In the genomic region with DNA sequence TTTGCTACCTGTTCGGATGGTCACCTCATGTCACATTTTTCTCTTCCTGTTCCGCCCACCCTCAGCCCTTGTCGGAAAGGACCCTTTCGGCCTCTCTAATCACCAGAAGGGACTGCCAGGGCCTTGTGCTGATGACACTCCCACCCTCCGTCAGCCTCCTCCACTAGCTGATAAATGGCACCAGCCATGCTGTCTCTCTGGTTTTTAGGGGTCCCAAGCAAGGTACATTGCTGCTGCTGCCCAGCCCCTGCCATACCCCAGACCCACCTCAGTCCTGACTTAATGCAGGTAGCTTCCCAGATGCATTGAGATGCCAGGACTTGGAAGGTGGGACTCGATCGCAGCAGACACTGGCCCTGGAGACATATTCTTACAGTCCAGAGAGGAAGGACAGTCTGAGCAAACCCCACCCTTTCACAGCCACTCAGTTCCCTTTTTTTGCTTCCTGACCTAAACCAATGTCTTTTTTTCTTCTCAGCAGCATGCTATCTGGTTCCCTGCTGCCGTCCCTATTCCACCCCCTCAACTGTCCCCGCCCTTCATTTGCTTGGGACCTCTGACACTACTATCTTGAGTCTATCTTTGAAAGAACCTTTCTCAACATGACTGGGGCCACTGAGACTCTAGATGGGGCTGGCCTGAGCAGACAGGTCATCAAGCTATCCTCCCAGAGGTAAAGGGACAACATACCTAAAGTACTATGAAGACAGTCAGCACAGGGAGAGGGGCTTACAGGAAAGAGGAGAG, we compare ENCODE assay signal across 9 cellular contexts. TPM values are rescaled to one million over a fixed set of nuclear protein-coding genes. Genes with fewer than 3 reads are reported as not detected.
DNase-seq lines count a peak whose midpoint lies in the region; ATAC-seq and TF ChIP-seq lines count a peak whose summit lies in the region.
"Had no signal": no experiment of that assay in that cellular context is flagged by ENCODE, and none has a peak within 500 bp of the region (broad histone marks: within the 10 kb centered on the region; RNA-seq: fewer than 3 reads in every experiment).

A gene (minus strand): TSS at position 397 of the 747 bp plus-strand sequence. CDS start 10,907 bp downstream, outside the sequence.

- no peaks in the 10 kb centered on the region for H3K27me3 ChIP-seq in lung (ENCODE audit: control insufficient read depth, insufficient read depth)
- no peaks in the 10 kb centered on the region for H3K27me3 ChIP-seq in gastroesophageal sphincter

- TF ChIP-seq CTCF in lung (IDR thresholded peaks at IDR 0.05; ENCODE audit: control extremely low read depth, extremely low read depth) (no peak), gastroesophageal sphincter (IDR thresholded peaks at IDR 0.05) (no peak)

- 59 to 71% methylated on average over 8 to 9 of the region's 9 CpGs for WGBS in lung, 2 donors
- WGBS in gastroesophageal sphincter (ENCODE audit: low coverage in 1 of 2), 2 donors: 69 to 80% methylated on average over 1 to 7 of the region's 9 CpGs

- peaks cover 14 to 31% (median 29%) of the 10 kb centered on the region in 3 donors for H3K4me1 Mint-ChIP-seq in IgD-negative memory B cell
- peaks cover 8% of the 10 kb centered on the region for H3K4me1 Mint-ChIP-seq in activated CD4-positive, alpha-beta T cell treated with anti-CD3 and anti-CD28 coated beads, Interleukin-2, amount 10 ng/mL, durations not matched to agents 24 days and 14 days

- peak within 1 kb of the TSS in 1 of 2 donors; percentile 17 for H3K27ac ChIP-seq in lung (ENCODE audit: low read depth in 1 of 2, low read length in 1 of 2)
- H3K27ac ChIP-seq in gastroesophageal sphincter: no peak within 1 kb of the TSS

- peak within 1 kb of the TSS; percentile 26 to 97 (median 79) for H3K27ac Mint-ChIP-seq in IgD-negative memory B cell
- H3K27ac Mint-ChIP-seq in activated CD4-positive, alpha-beta T cell treated with anti-CD3 and anti-CD28 coated beads, Interleukin-2, amount 10 ng/mL, durations not matched to agents 24 days and 14 days: no peak within 1 kb of the TSS
- H3K27ac Mint-ChIP-seq: activated CD4-positive, alpha-beta memory T cell treated with anti-CD3 and anti-CD28 coated beads, Interleukin-2, amount 10 ng/mL, durations not matched to agents 7 days and 5 days had no signal

- H3K9me3 Mint-ChIP-seq in IgD-negative memory B cell: no peaks in the 10 kb centered on the region
- H3K9me3 Mint-ChIP-seq in activated CD4-positive, alpha-beta T cell treated with anti-CD3 and anti-CD28 coated beads, Interleukin-2, amount 10 ng/mL, durations not matched to agents 24 days and 14 days: no peaks in the 10 kb centered on the region
- H3K9me3 Mint-ChIP-seq: activated CD4-positive, alpha-beta memory T cell treated with anti-CD3 and anti-CD28 coated beads, Interleukin-2, amount 10 ng/mL, durations not matched to agents 7 days and 5 days had no signal

- intact Hi-C loops in activated CD4-positive, alpha-beta T cell treated with anti-CD3 and anti-CD28 coated beads, Interleukin-2, amount 10 ng/mL, durations not matched to agents 24 days and 14 days (cut with micrococcal nuclease): no loop called here

- TF ChIP-seq POLR2A in GM15510 (IDR thresholded peaks at IDR 0.05; ENCODE audit: borderline replicate concordance, extremely low read depth, insufficient read length) (peak; percentile 52), gastroesophageal sphincter (IDR thresholded peaks at IDR 0.05) (no peak)

- TF ChIP-seq EP300 in gastroesophageal sphincter (IDR thresholded peaks at IDR 0.05): no peak

- H3K9me3 ChIP-seq in lung (ENCODE audit: control insufficient read depth in 2 of 2, insufficient read depth in 1 of 2, low read length in 1 of 2) (no peaks in the 10 kb centered on the region), gastroesophageal sphincter (no peaks in the 10 kb centered on the region)

- peaks cover 1% of the 10 kb centered on the region for H3K27me3 Mint-ChIP-seq in IgD-negative memory B cell
- H3K27me3 Mint-ChIP-seq in activated CD4-positive, alpha-beta T cell treated with anti-CD3 and anti-CD28 coated beads, Interleukin-2, amount 10 ng/mL, durations not matched to agents 24 days and 14 days: no peaks in the 10 kb centered on the region
- H3K27me3 Mint-ChIP-seq: activated CD4-positive, alpha-beta memory T cell treated with anti-CD3 and anti-CD28 coated beads, Interleukin-2, amount 10 ng/mL, durations not matched to agents 7 days and 5 days had no signal

- no peak within 1 kb of the TSS for H3K4me3 ChIP-seq in lung
- H3K4me3 ChIP-seq in gastroesophageal sphincter: peak within 1 kb of the TSS in 1 of 2 donors; percentile 6

- ATAC-seq in GM21529 (IDR thresholded peaks at IDR 0.05; ENCODE audit: unreplicated experiment) (peak; percentile 66), lung (ENCODE audit: insufficient read depth, low FRiP score) (peak; percentile 28), gastroesophageal sphincter (no peak)

- H3K36me3 ChIP-seq in lung (ENCODE audit: control insufficient read depth in 2 of 2, insufficient read depth in 2 of 2, low read length in 2 of 2) (no peaks in the 10 kb centered on the region), gastroesophageal sphincter (no peaks in the 10 kb centered on the region)

- peak within 1 kb of the TSS; percentile 88 to 97 (median 92) for H3K4me3 Mint-ChIP-seq in IgD-negative memory B cell
- H3K4me3 Mint-ChIP-seq in activated CD4-positive, alpha-beta T cell treated with anti-CD3 and anti-CD28 coated beads, Interleukin-2, amount 10 ng/mL, durations not matched to agents 24 days and 14 days: no peak within 1 kb of the TSS
- H3K4me3 Mint-ChIP-seq: activated CD4-positive, alpha-beta memory T cell treated with anti-CD3 and anti-CD28 coated beads, Interleukin-2, amount 10 ng/mL, durations not matched to agents 7 days and 5 days had no signal

- H3K4me1 ChIP-seq in lung (ENCODE audit: control insufficient read depth in 2 of 2, insufficient read depth in 2 of 2, low read length in 2 of 2): no peaks in the 10 kb centered on the region
- H3K4me1 ChIP-seq in gastroesophageal sphincter: no peaks in the 10 kb centered on the region

- H3K36me3 Mint-ChIP-seq in IgD-negative memory B cell: no peaks in the 10 kb centered on the region
- H3K36me3 Mint-ChIP-seq in activated CD4-positive, alpha-beta T cell treated with anti-CD3 and anti-CD28 coated beads, Interleukin-2, amount 10 ng/mL, durations not matched to agents 24 days and 14 days (ENCODE audit: low read depth): peaks cover 2% of the 10 kb centered on the region

- peak; percentile 31 for DNase-seq in lung (ENCODE audit: low spot score)
- DNase-seq in activated CD4-positive, alpha-beta T cell treated with anti-CD3 and anti-CD28 coated beads, Interleukin-2, amount 10 ng/mL, durations not matched to agents 24 days and 14 days: no peak
- DNase-seq in activated CD4-positive, alpha-beta T cell treated with anti-CD3 and anti-CD28 coated beads, Interleukin-2, amount 50 U/mL, for 48 hours: no peak
- no peak for DNase-seq in NCI-H2107 treated with DMSO at 0.1 percent for 48 hours (lab: John Stamatoyannopoulos, UW; ENCODE audit: unreplicated experiment)
- DNase-seq: activated CD4-positive, alpha-beta memory T cell treated with anti-CD3 and anti-CD28 coated beads, Interleukin-2, amount 10 ng/mL, durations not matched to agents 7 days and 5 days had no signal

RNA-seq across cellular contexts. Expression of the gene that starts here (rescaled TPM):
- polyA plus RNA-seq in IgD-negative memory B cell (113 TPM), lung (10 to 100 TPM; 17.9 to 29.4 TPM)
- total RNA-seq in lung (10 to 100 TPM; 15.5 to 24.9 TPM), gastroesophageal sphincter (10 to 100 TPM in 1 of 4 donors, 1 to 10 TPM in 3; 2.2 to 14.8 (median 4.5) TPM)
- total RNA-seq in activated CD4-positive, alpha-beta T cell treated with anti-CD3 and anti-CD28 coated beads, Interleukin-2, amount 10 ng/mL, durations not matched to agents 24 days and 14 days: not detected in 2 replicates
